ENCODE assay signal across 8 cellular contexts in genomic region chr3:184360834-184361531, GRCh38. TPM values are rescaled to one million over a fixed set of nuclear protein-coding genes. Genes with fewer than 3 reads are reported as not detected.
DNase-seq lines count a peak whose midpoint lies in the region; TF ChIP-seq lines count a peak whose summit lies in the region.

No MANE protein-coding gene starts in this region.

- TF ChIP-seq CTCF in dorsolateral prefrontal cortex (IDR thresholded peaks at IDR 0.05 in 54 of 56, conservative IDR thresholded peaks at IDR 0.05 in 2 of 56; ENCODE audit: low read depth in 1 of 56, partially characterized antibody in 56 of 56) (peak in 1 of 56 donors; percentile 12), nephron progenitor cell (IDR thresholded peaks at IDR 0.05) (no peak)

- intact Hi-C loops in dorsolateral prefrontal cortex (cut with DNase I), result no loop called here

- DNase-seq in NCI-H2171 treated with DMSO at 0.1 percent for 48 hours (lab: John Stamatoyannopoulos, UW), result peak; percentile 46
- no peak for DNase-seq in NCI-H2171 (lab: John Stamatoyannopoulos, UW)
- no peak for DNase-seq in MG63
- DNase-seq in dorsolateral prefrontal cortex, result no peak
- no peak for DNase-seq in nephron progenitor cell
- DNase-seq in hepatic stellate cell (ENCODE audit: low spot score), result no peak
- DNase-seq in activated CD4-positive, CD25-positive, alpha-beta regulatory T cell (lab: John Stamatoyannopoulos, UW), result no peak
- no peak for DNase-seq in NK-92 (lab: John Stamatoyannopoulos, UW; ENCODE audit: unreplicated experiment)

- H3K27me3 Mint-ChIP-seq in nephron progenitor cell (ENCODE audit: low read depth, poor library complexity), result peaks cover 8% of the 10 kb centered on the region

- H3K27me3 ChIP-seq in MG63, result no peaks in the 10 kb centered on the region
- no peaks in the 10 kb centered on the region for H3K27me3 ChIP-seq in dorsolateral prefrontal cortex

- peaks cover 45% of the 10 kb centered on the region for H3K4me1 Mint-ChIP-seq in nephron progenitor cell

- no peaks in the 10 kb centered on the region for H3K9me3 Mint-ChIP-seq in nephron progenitor cell

- H3K36me3 Mint-ChIP-seq in nephron progenitor cell (ENCODE audit: low read depth), result peaks cover 20% of the 10 kb centered on the region

- peak overlapping the region; percentile 75 for H3K4me3 ChIP-seq in MG63
- peak overlapping the region; percentile 65 to 98 (median 91) for H3K4me3 ChIP-seq in dorsolateral prefrontal cortex

- H3K36me3 ChIP-seq in MG63, result peaks cover 25% of the 10 kb centered on the region

- peak overlapping the region in 58 of 59 donors; percentile 70 to 100 (median 99) for H3K27ac ChIP-seq in dorsolateral prefrontal cortex

- no peak overlapping the region for H3K27ac Mint-ChIP-seq in nephron progenitor cell

- peak overlapping the region; percentile 88 for H3K4me3 Mint-ChIP-seq in nephron progenitor cell

- H3K9me3 ChIP-seq in MG63, result no peaks in the 10 kb centered on the region

RNA-seq across cellular contexts. Expression of gene CLCN2, which starts 0.4 kb away (rescaled TPM):
- 2.6 and 2.9 TPM in 2 replicates for total RNA-seq in MG63 (2014; rRNA removed; shearing (Covaris generic); ENCODE audit: low replicate concordance)
- total RNA-seq in dorsolateral prefrontal cortex, result 10 to 100 TPM; 11.7 to 50.5 (median 26.1) TPM

RNA-seq across cellular contexts. Expression of gene POLR2H, which starts 0.5 kb away (rescaled TPM):
- 138 and 139 TPM in 2 replicates for total RNA-seq in MG63 (2014; rRNA removed; shearing (Covaris generic); ENCODE audit: low replicate concordance)
- 10 to 100 TPM; 27.9 to 64.8 (median 47.7) TPM for total RNA-seq in dorsolateral prefrontal cortex

RNA-seq across cellular contexts. Expression of gene THPO, which starts 17.0 kb away (rescaled TPM):
- total RNA-seq in MG63 (2014; rRNA removed; shearing (Covaris generic); ENCODE audit: low replicate concordance), result not detected in 2 replicates
- 10 to 100 TPM in 1 of 120 experiments, 1 to 10 TPM in 118, under 1 TPM in 1; 0.95 to 11.7 (median 3.5) TPM for total RNA-seq in dorsolateral prefrontal cortex

RNA-seq across cellular contexts. Expression of gene CHRD, which starts 18.9 kb away (rescaled TPM):
- total RNA-seq in MG63 (2014; rRNA removed; shearing (Covaris generic); ENCODE audit: low replicate concordance), result 0.03 TPM in 1 of 2 replicates, not detected in the other
- 100 to 1,000 TPM in 1 of 120 experiments, 10 to 100 TPM in 119; 28.5 to 110 (median 60.9) TPM for total RNA-seq in dorsolateral prefrontal cortex

RNA-seq across cellular contexts. Expression of gene FAM131A, which starts 23.6 kb away (rescaled TPM):
- total RNA-seq in MG63 (2014; rRNA removed; shearing (Covaris generic); ENCODE audit: low replicate concordance), result 4.8 and 8.8 TPM in 2 replicates
- total RNA-seq in dorsolateral prefrontal cortex, result 100 to 1,000 TPM in 106 of 120 experiments, 10 to 100 TPM in 14; 76.8 to 195 (median 128) TPM
